ENCODE assay signal across 15 cellular contexts in the genomic region with DNA sequence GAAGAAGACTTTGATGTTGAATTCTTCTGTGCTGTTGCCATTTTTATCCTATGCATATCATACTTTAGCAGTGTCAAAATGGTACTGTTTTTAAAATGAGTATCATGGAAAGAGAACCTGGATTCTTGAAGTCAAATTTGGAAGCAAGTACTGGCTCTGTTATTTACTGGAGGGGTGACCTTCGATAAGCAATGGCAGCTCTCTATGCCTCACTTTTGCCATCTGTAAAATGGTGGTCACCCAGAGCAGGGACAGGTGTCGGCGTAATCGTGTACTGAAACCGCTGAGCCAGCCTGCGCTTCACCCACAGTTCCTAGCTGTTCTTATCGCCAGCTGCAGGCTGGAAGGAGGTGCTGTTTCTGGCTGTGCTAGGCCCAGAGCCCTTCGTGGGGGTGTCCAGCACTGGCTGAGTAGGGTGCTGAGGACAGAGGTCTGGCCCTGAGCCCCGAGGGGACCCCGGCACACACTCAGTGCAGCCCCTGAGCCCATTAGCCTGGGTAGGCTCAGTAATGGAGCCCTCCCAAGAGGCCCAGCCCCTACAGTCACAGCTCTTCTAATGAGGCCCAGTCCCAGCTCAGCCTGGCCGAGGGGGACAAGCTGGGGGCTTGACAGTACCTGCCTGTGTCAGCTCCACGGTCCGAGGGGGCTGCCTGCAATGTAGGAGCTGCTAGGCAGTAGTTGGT.
DNase-seq lines count a peak whose midpoint lies in the region; ATAC-seq, FAIRE-seq and TF ChIP-seq lines count a peak whose summit lies in the region.
"Had no signal": no experiment of that assay in that cellular context is flagged by ENCODE, and none has a peak within 500 bp of the region (broad histone marks: within the 10 kb centered on the region; RNA-seq: fewer than 3 reads in every experiment).

No MANE protein-coding gene starts in this region.

- peaks cover 34% of the 10 kb centered on the region for H3K4me1 Mint-ChIP-seq in mesothelial cell of epicardium
- no peaks in the 10 kb centered on the region for H3K4me1 Mint-ChIP-seq in Caco-2 (ENCODE audit: low read depth, unreplicated experiment)

- H2AFZ ChIP-seq in MM.1S (ENCODE audit: low read length), result no peak overlapping the region

- peak overlapping the region; percentile 76 for H3K27ac Mint-ChIP-seq in mesothelial cell of epicardium
- H3K27ac Mint-ChIP-seq in Caco-2 (ENCODE audit: unreplicated experiment), result no peak overlapping the region
- H3K27ac Mint-ChIP-seq: CD4-positive, CD25-positive, alpha-beta regulatory T cell had no signal

- intact Hi-C loops in Caco-2 (cut with micrococcal nuclease; ENCODE audit: unreplicated experiment), result no loop called here
- intact Hi-C loops in kidney (cut with DNase I), result no loop called here

- TF ChIP-seq CTCF in MM.1S (IDR thresholded peaks at IDR 0.05; ENCODE audit: low read length) (no peak), bronchial epithelial cell (IDR thresholded peaks at IDR 0.05; ENCODE audit: insufficient read depth, low read length, severe bottlenecking) (no peak), mesothelial cell of epicardium (IDR thresholded peaks at IDR 0.05; ENCODE audit: unreplicated experiment) (no peak), Caco-2 (IDR thresholded peaks at IDR 0.05; ENCODE audit: insufficient read depth in 1 of 2, low read depth in 1 of 2, low read length in 1 of 2, severe bottlenecking in 1 of 2, unreplicated experiment in 1 of 2) (no peak), kidney (IDR thresholded peaks at IDR 0.05; ENCODE audit: borderline replicate concordance, extremely low read depth, insufficient read depth) (no peak), brain microvascular endothelial cell (IDR thresholded peaks at IDR 0.05; ENCODE audit: low read depth, low read length, missing control alignments) (no peak)

- BruUV-seq in Caco-2 (replicated peaks; lab: Mats Ljungman, UMichigan), result no TSS peak

- H3K9me3 ChIP-seq in MM.1S (replicated peaks; ENCODE audit: insufficient read depth, low read length) (no peaks in the 10 kb centered on the region), Caco-2 (no peaks in the 10 kb centered on the region), kidney (ENCODE audit: control insufficient read depth in 1 of 2, low read length in 2 of 2) (peaks cover 0 to 12% of the 10 kb centered on the region in 2 donors)

- CTCF ChIA-PET in Caco-2 (lab: Charles Lee), result no interaction called here

- no peaks in the 10 kb centered on the region for H3K79me2 ChIP-seq in MM.1S (ENCODE audit: low read length)

- H3K27me3 ChIP-seq in H7 (ENCODE audit: control insufficient read depth, insufficient read depth, low read length), result no peaks in the 10 kb centered on the region
- no peaks in the 10 kb centered on the region; the same call in 1 of the 2 replicates for H3K27me3 ChIP-seq in MM.1S (replicated peaks; ENCODE audit: insufficient read depth, low read length)
- H3K27me3 ChIP-seq in bronchial epithelial cell (ENCODE audit: control insufficient read depth, insufficient read depth, low read length), result no peaks in the 10 kb centered on the region
- no peaks in the 10 kb centered on the region for H3K27me3 ChIP-seq in Caco-2 (replicated peaks; ENCODE audit: control insufficient read depth, insufficient read depth, low read length)
- no peaks in the 10 kb centered on the region for H3K27me3 ChIP-seq in brain microvascular endothelial cell (replicated peaks)

- H3K4me1 ChIP-seq in MM.1S (ENCODE audit: low read length) (no peaks in the 10 kb centered on the region), Caco-2 (0 out of 2 replicates have a peak, but pooled peaks cover 3% of the 10 kb centered on the region), kidney (ENCODE audit: control insufficient read depth in 1 of 2, insufficient read depth in 1 of 2, low read depth in 1 of 2, low read length in 2 of 2) (no peaks in the 10 kb centered on the region)

- H3K4me3 Mint-ChIP-seq in mesothelial cell of epicardium (no peak overlapping the region), Caco-2 (ENCODE audit: unreplicated experiment) (no peak overlapping the region)
- H3K4me3 Mint-ChIP-seq: CD4-positive, CD25-positive, alpha-beta regulatory T cell had no signal

- H3K4me3 ChIP-seq in H7 (ENCODE audit: insufficient read depth, low read depth, low read length) (no peak overlapping the region), MM.1S (ENCODE audit: low read length) (no peak overlapping the region), bronchial epithelial cell (ENCODE audit: low read depth, low read length) (no peak overlapping the region), Caco-2 (ENCODE audit: low read depth, low read length) (no peak overlapping the region), kidney (ENCODE audit: low read length in 2 of 2) (no peak overlapping the region), brain microvascular endothelial cell (ENCODE audit: low read depth, low read length) (no peak overlapping the region)
- H3K4me3 ChIP-seq: BLaER1 treated with 17β-estradiol and CSF1 and Interleukin-3, amounts not matched to agents 10 nM and 100 nM had no signal

- H3K36me3 Mint-ChIP-seq in mesothelial cell of epicardium, result peaks cover 15% of the 10 kb centered on the region
- no peaks in the 10 kb centered on the region for H3K36me3 Mint-ChIP-seq in Caco-2 (ENCODE audit: insufficient read depth, unreplicated experiment)
- H3K36me3 Mint-ChIP-seq: CD4-positive, CD25-positive, alpha-beta regulatory T cell had no signal

- DNase-seq in H7 (peak; percentile 52), MM.1S (peak; percentile 55), bronchial epithelial cell (ENCODE audit: low read depth) (no peak), mesothelial cell of epicardium (ENCODE audit: low spot score in 2 of 2, unreplicated experiment in 2 of 2) (no peak), Caco-2 (no peak), kidney (no peak), brain microvascular endothelial cell (no peak)
- DNase-seq: ACHN; Calu3; CD4-positive, CD25-positive, alpha-beta regulatory T cell; DMS 273 treated with DMSO at 0.1 percent for 48 hours had no signal

- H3K9me3 Mint-ChIP-seq in mesothelial cell of epicardium, result peaks cover 13% of the 10 kb centered on the region
- no peaks in the 10 kb centered on the region for H3K9me3 Mint-ChIP-seq in Caco-2 (ENCODE audit: unreplicated experiment)
- H3K9me3 Mint-ChIP-seq: CD4-positive, CD25-positive, alpha-beta regulatory T cell had no signal

- ATAC-seq in GM18520 (IDR thresholded peaks at IDR 0.05; ENCODE audit: unreplicated experiment), result no peak

- H3K36me3 ChIP-seq in H7 (replicated peaks; ENCODE audit: control insufficient read depth, insufficient read depth, low read length), result no peaks in the 10 kb centered on the region
- H3K36me3 ChIP-seq in MM.1S (replicated peaks; ENCODE audit: insufficient read depth, low read length), result no peaks in the 10 kb centered on the region
- no peaks in the 10 kb centered on the region for H3K36me3 ChIP-seq in bronchial epithelial cell (ENCODE audit: control insufficient read depth, insufficient read depth, low read length)
- H3K36me3 ChIP-seq in Caco-2 (ENCODE audit: control insufficient read depth, insufficient read depth, low read length), result no peaks in the 10 kb centered on the region
- no peaks in the 10 kb centered on the region for H3K36me3 ChIP-seq in kidney (ENCODE audit: control insufficient read depth in 1 of 2, insufficient read depth in 2 of 2, low read length in 2 of 2)
- no peaks in the 10 kb centered on the region for H3K36me3 ChIP-seq in brain microvascular endothelial cell (replicated peaks)
- H3K36me3 ChIP-seq: BLaER1 treated with 17β-estradiol and CSF1 and Interleukin-3, amounts not matched to agents 10 nM and 100 nM had no signal

- peak; percentile 58 for FAIRE-seq in bronchial epithelial cell (lab: Jason Lieb, UNC)
- FAIRE-seq in kidney (lab: Jason Lieb, UNC), result no peak
- FAIRE-seq: H54, HTR-8/SVneo had no signal

- POLR2A ChIA-PET in Caco-2 (lab: Charles Lee), result no interaction called here

- H3K9ac ChIP-seq in MM.1S (ENCODE audit: low read length) (peak overlapping the region; percentile 18; the same call in 1 of the 2 replicates), kidney (ENCODE audit: low read length in 2 of 2) (no peak overlapping the region)
- H3K9ac ChIP-seq: BLaER1 treated with 17β-estradiol and CSF1 and Interleukin-3, amounts not matched to agents 10 nM and 100 nM had no signal

- H3K27ac ChIP-seq in MM.1S (ENCODE audit: low read length), result no peak overlapping the region
- no peak overlapping the region for H3K27ac ChIP-seq in kidney (ENCODE audit: low read depth in 2 of 2, low read length in 2 of 2)
- H3K27ac ChIP-seq in brain microvascular endothelial cell, result no peak overlapping the region
- H3K27ac ChIP-seq: BLaER1 treated with 17β-estradiol and CSF1 and Interleukin-3, amounts not matched to agents 10 nM and 100 nM had no signal

- H3K9me2 ChIP-seq in MM.1S (replicated peaks; ENCODE audit: insufficient read depth, low read length), result no peaks in the 10 kb centered on the region

- H4K20me1 ChIP-seq in MM.1S (ENCODE audit: insufficient read depth, low read length), result no peaks in the 10 kb centered on the region
- H4K20me1 ChIP-seq: BLaER1 treated with 17β-estradiol and CSF1 and Interleukin-3, amounts not matched to agents 10 nM and 100 nM had no signal

- in situ Hi-C loops in brain microvascular endothelial cell (cut with HindIII; ENCODE audit: low pct_ligation_motif_present, low sequenced_read_pairs), result no loop called here

- no peak overlapping the region for H3K4me2 ChIP-seq in MM.1S (ENCODE audit: low read depth, low read length)

- H3K27me3 Mint-ChIP-seq in mesothelial cell of epicardium (ENCODE audit: low read depth) (peaks cover 59% of the 10 kb centered on the region), Caco-2 (ENCODE audit: insufficient read depth, unreplicated experiment) (peaks cover 15% of the 10 kb centered on the region)

- H3F3A ChIP-seq in MM.1S (ENCODE audit: insufficient read depth, low read length), result no peaks in the 10 kb centered on the region

Comparison
In these comparisons a context has a peak if more than half of its experiments do, and no peak if none do; other contexts are left out.
1. DNase-seq: peak in H7 (single experiment) and MM.1S (single experiment); none in bronchial epithelial cell (single experiment), mesothelial cell of epicardium (0 of 2), Caco-2 (0 of 2), kidney (single experiment) and brain microvascular endothelial cell (single experiment).